In the genomic region with DNA sequence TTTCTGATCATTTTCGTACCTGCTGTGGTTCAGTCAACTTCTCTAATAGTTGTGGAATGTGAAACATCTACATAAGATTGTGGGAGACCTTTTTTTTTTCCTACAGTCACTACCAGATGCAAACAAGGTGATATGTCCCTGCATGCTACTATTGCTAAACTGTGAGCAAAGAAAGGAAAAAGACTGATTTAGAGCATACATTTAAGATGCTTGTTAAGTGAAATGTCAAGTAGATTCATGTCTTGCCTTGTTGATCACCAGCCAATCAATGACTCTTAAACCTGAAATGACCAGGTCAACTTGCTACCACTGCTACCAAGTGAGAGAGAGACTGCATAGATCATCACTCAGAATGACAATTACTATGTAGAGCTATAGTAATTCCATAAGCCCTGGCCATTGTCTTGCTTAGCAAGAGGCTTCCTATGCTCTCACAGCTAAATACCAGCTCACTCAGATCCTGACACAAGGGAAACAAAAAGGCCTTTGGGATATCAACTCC, we compare ENCODE assay signal across 20 cellular contexts.
A peak's percentile ranks its signal among the peaks of the same experiment; 100 is the strongest.
DNase-seq lines count a peak whose midpoint lies in the region; ATAC-seq, FAIRE-seq and TF ChIP-seq lines count a peak whose summit lies in the region.
"Had no signal": no experiment of that assay in that cellular context is flagged by ENCODE, and none has a peak within 500 bp of the region (broad histone marks: within the 10 kb centered on the region; RNA-seq: fewer than 3 reads in every experiment).

No MANE protein-coding gene starts in this region.

- H3K14ac ChIP-seq in H1 (ENCODE audit: insufficient read length), result no peak overlapping the region

- TF ChIP-seq CTCF in mammary epithelial cell (conservative IDR thresholded peaks at IDR 0.05 in 1 of 2, IDR thresholded peaks at IDR 0.05 in 1 of 2; ENCODE audit: extremely low read depth in 1 of 2, insufficient read depth in 1 of 2, low read depth in 1 of 2, low read length in 2 of 2) (no peak), MCF 10A (IDR thresholded peaks at IDR 0.05; ENCODE audit: unreplicated experiment) (no peak), H1 (IDR thresholded peaks at IDR 0.05; ENCODE audit: control extremely low read depth in 1 of 3, insufficient read depth in 1 of 3, low read depth in 1 of 3, low read length in 3 of 3) (no peak), smooth muscle cell (IDR thresholded peaks at IDR 0.05; ENCODE audit: borderline replicate concordance, insufficient read depth, poor library complexity, severe bottlenecking) (no peak)

- peak overlapping the region; percentile 63 for H2AFZ ChIP-seq in mammary epithelial cell (ENCODE audit: low read depth, low read length)
- no peak overlapping the region for H2AFZ ChIP-seq in H1 (ENCODE audit: low read length)
- no peak overlapping the region for H2AFZ ChIP-seq in smooth muscle cell (ENCODE audit: low read depth)

- H2AK5ac ChIP-seq in H1 (ENCODE audit: low read depth, low read length), result no peak overlapping the region

- no peaks in the 10 kb centered on the region for H3F3A ChIP-seq in smooth muscle cell (ENCODE audit: low read depth)

- H3K27ac Mint-ChIP-seq in MCF 10A (ENCODE audit: low read depth, unreplicated experiment), result no peak overlapping the region
- H3K27ac Mint-ChIP-seq: activated CD8-positive, alpha-beta T cell treated with anti-CD3 and anti-CD28 coated beads, Interleukin-2, amount 10 ng/mL, durations not matched to agents 7 days and 5 days; B cell had no signal

- no peak for TF ChIP-seq RAD21 in H1 (IDR thresholded peaks at IDR 0.05 in 1 of 2, conservative IDR thresholded peaks at IDR 0.05 in 1 of 2; ENCODE audit: low read depth in 2 of 2, low read length in 2 of 2)

- no peak for TF ChIP-seq POLR2A in H1 (IDR thresholded peaks at IDR 0.05; ENCODE audit: control extremely low read depth in 1 of 2, low read depth in 2 of 2, low read length in 2 of 2)

- POLR2A ChIA-PET in MCF 10A (lab: Yijun Ruan, JAX) (interaction anchor here (0.7 to 1.9 kb wide), 3 partner anchors 82 to 186 kb away, joined by 3 to 12 read pairs (median 3); a partner anchor contains a TSS), H1 (lab: Charles Lee; ENCODE audit: partially characterized antibody) (interaction anchor here (0.9 to 1.0 kb wide), 2 partner anchors 40 to 82 kb away, joined by 3 to 5 read pairs; no protein-coding TSS in a partner anchor)

- H3K4me1 ChIP-seq in mammary epithelial cell (ENCODE audit: insufficient read depth, low read length), result peaks cover 16% of the 10 kb centered on the region
- peaks cover 0 to 32% (median 14%) of the 10 kb centered on the region in 4 experiments for H3K4me1 ChIP-seq in H1 (replicated peaks in 1 of 4; ENCODE audit: control insufficient read depth in 3 of 4, insufficient read depth in 4 of 4, low read length in 3 of 4)
- peaks cover 53% of the 10 kb centered on the region for H3K4me1 ChIP-seq in iPS-20b (ENCODE audit: insufficient read depth, low read length)
- H3K4me1 ChIP-seq in smooth muscle cell (ENCODE audit: low read depth), result peaks cover 26% of the 10 kb centered on the region
- H3K4me1 ChIP-seq: heart left ventricle, thyroid gland had no signal

- no peak overlapping the region for H2BK120ac ChIP-seq in H1 (replicated peaks; ENCODE audit: low read depth, low read length)

- no peak overlapping the region for H3K4me3 Mint-ChIP-seq in MCF 10A (ENCODE audit: unreplicated experiment)
- H3K4me3 Mint-ChIP-seq: activated CD8-positive, alpha-beta T cell treated with anti-CD3 and anti-CD28 coated beads, Interleukin-2, amount 10 ng/mL, durations not matched to agents 7 days and 5 days; B cell had no signal

- no peaks in the 10 kb centered on the region for H3K36me3 Mint-ChIP-seq in MCF 10A (ENCODE audit: insufficient read depth, unreplicated experiment)

- H4K5ac ChIP-seq in H1 (ENCODE audit: insufficient read length, low read depth, low read length), result peak overlapping the region; percentile 7

- no peaks in the 10 kb centered on the region for H3K27me3 Mint-ChIP-seq in MCF 10A (ENCODE audit: insufficient read depth, unreplicated experiment)

- CTCF ChIA-PET in mammary epithelial cell (lab: Charles Lee; ENCODE audit: low non-redundant PET) (interaction anchor here (0.7 kb wide), 1 partner anchor 10 kb away, joined by 8 read pairs; no protein-coding TSS in a partner anchor), MCF 10A (lab: Yijun Ruan, JAX) (no interaction called here), H1 (lab: Charles Lee; ENCODE audit: partially characterized antibody) (interaction anchor here (1.5 kb wide), 1 partner anchor 10 kb away, joined by 5 read pairs; no protein-coding TSS in a partner anchor)

- peak; percentile 91 for DNase-seq in mammary epithelial cell
- no peak for DNase-seq in MCF 10A (ENCODE audit: unreplicated experiment)
- DNase-seq in H1 (ENCODE audit: low read depth in 1 of 2, low spot score in 2 of 2), result peak in 1 of 2 experiments; percentile 29
- no peak for DNase-seq in smooth muscle cell (lab: John Stamatoyannopoulos, UW; ENCODE audit: unreplicated experiment)
- DNase-seq in SK-N-DZ (ENCODE audit: low spot score), result no peak
- DNase-seq: activated CD8-positive, alpha-beta T cell treated with anti-CD3 and anti-CD28 coated beads, Interleukin-2, amount 10 ng/mL, durations not matched to agents 7 days and 5 days; activated gamma-delta T cell treated with Interleukin-2 at 50 U/mL for 16 hours; heart left ventricle; nucleus accumbens; small intestine; stimulated activated CD4-positive, alpha-beta T cell treated with anti-CD3 and anti-CD28 coated beads, Interleukin-4, amount 100 ng/mL, for 1 hour; stimulated activated naive CD8-positive, alpha-beta T cell treated with anti-CD3 and anti-CD28 coated beads, Interleukin-15, Interleukin-2, amounts not matched to agents 100 U/mL and 50 U/mL, for 24 hours; T-helper 9 cell; thyroid gland had no signal

- no peak overlapping the region for H4K91ac ChIP-seq in H1 (replicated peaks; ENCODE audit: insufficient read length, low read length)

- intact Hi-C loops in mammary epithelial cell (cut with micrococcal nuclease) (loop anchor here (1.0 to 2.0 kb wide), 3 partner anchors 28 to 148 kb away; a partner anchor contains a TSS), MCF 10A (cut with micrococcal nuclease) (no loop called here)

- no peak overlapping the region for H3K4ac ChIP-seq in H1 (replicated peaks; ENCODE audit: insufficient read length, low read depth, low read length)

- no peaks in the 10 kb centered on the region for H3K27me3 ChIP-seq in mammary epithelial cell (ENCODE audit: insufficient read depth, low read length)
- H3K27me3 ChIP-seq in H1 (replicated peaks in 1 of 4; ENCODE audit: control insufficient read depth in 3 of 4, extremely low read depth in 1 of 4, insufficient read depth in 3 of 4, low read length in 3 of 4), result no peaks in the 10 kb centered on the region
- no peaks in the 10 kb centered on the region for H3K27me3 ChIP-seq in iPS-20b (ENCODE audit: insufficient read depth, low read length)
- H3K27me3 ChIP-seq in smooth muscle cell (ENCODE audit: low read depth), result no peaks in the 10 kb centered on the region
- H3K27me3 ChIP-seq: thyroid gland had no signal

- H3K18ac ChIP-seq in H1 (ENCODE audit: extremely low read depth, low read length), result no peak overlapping the region; the same call in 1 of the 2 replicates

- WGBS in mammary epithelial cell (ENCODE audit: low coverage, missing lambda C conversion rate), result 0% methylated on average over 1 of the region's 1 CpG
- 0% methylated on average over 1 of the region's 1 CpG; no CpG with 5 or more reads in 1 of the 2 experiments for WGBS in H1 (ENCODE audit: extremely low coverage in 1 of 2, insufficient coverage in 1 of 2, insufficient read length in 1 of 2, insufficient replicate concordance in 2 of 2, low coverage in 1 of 2, low lambda C conversion rate in 2 of 2, missing lambda C conversion rate in 1 of 2), 2 experiments
- WGBS in smooth muscle cell (ENCODE audit: low lambda C conversion rate), result 34% methylated on average over 1 of the region's 1 CpG

- FAIRE-seq in H1 (lab: Jason Lieb, UNC), result peak; percentile 100
- FAIRE-seq: colon, small intestine had no signal

- peak overlapping the region; percentile 55; the same call in 1 of the 2 replicates for H2BK5ac ChIP-seq in H1 (ENCODE audit: low read depth, low read length)

- H3K4me3 ChIP-seq in mammary epithelial cell (replicated peaks in 1 of 3; ENCODE audit: insufficient read depth in 1 of 3, low read depth in 2 of 3, low read length in 3 of 3) (peak overlapping the region in 1 of 3 experiments; percentile 8), H1 (ENCODE audit: extremely low read depth in 1 of 4, insufficient read depth in 2 of 4, low read depth in 3 of 4, low read length in 4 of 4) (peak overlapping the region in 2 of 4 experiments; percentile 3 to 42; a peak in 1 of 8 replicates), iPS-20b (ENCODE audit: low read length) (peak overlapping the region; percentile 40; the same call in 1 of the 2 replicates), smooth muscle cell (no peak overlapping the region)
- H3K4me3 ChIP-seq: heart left ventricle, thyroid gland had no signal

- peak overlapping the region; percentile 8; the same call in 1 of the 2 replicates for H2BK20ac ChIP-seq in H1 (ENCODE audit: low read length)

- no peak overlapping the region for H3K23ac ChIP-seq in H1 (ENCODE audit: insufficient read length)

- peak in 1 of 2 experiments; percentile 6; a peak in 1 of 3 replicates for TF ChIP-seq EP300 in H1 (IDR thresholded peaks at IDR 0.05; ENCODE audit: borderline replicate concordance in 1 of 2, low read depth in 2 of 2, low read length in 2 of 2)

- H3K79me2 ChIP-seq in mammary epithelial cell (ENCODE audit: insufficient read depth, low read length) (no peaks in the 10 kb centered on the region), H1 (ENCODE audit: control insufficient read depth in 1 of 2, insufficient read depth in 2 of 2, low read length in 2 of 2) (no peaks in the 10 kb centered on the region), smooth muscle cell (ENCODE audit: low read depth) (no peaks in the 10 kb centered on the region)

- peaks cover 10% of the 10 kb centered on the region for H3K4me1 Mint-ChIP-seq in MCF 10A (ENCODE audit: insufficient read depth, unreplicated experiment)
- H3K4me1 Mint-ChIP-seq: B cell had no signal

- H4K20me1 ChIP-seq in mammary epithelial cell (ENCODE audit: insufficient read depth, low read length) (no peaks in the 10 kb centered on the region), H1 (replicated peaks in 1 of 2; ENCODE audit: control insufficient read depth in 1 of 2, insufficient read depth in 2 of 2, low read length in 2 of 2) (no peaks in the 10 kb centered on the region), smooth muscle cell (ENCODE audit: low read depth) (no peaks in the 10 kb centered on the region)

- BruUV-seq in mammary epithelial cell (replicated peaks; lab: Mats Ljungman, UMichigan), result no TSS peak
- BruUV-seq in MCF 10A (replicated peaks; lab: Mats Ljungman, UMichigan), result no TSS peak

- no peaks in the 10 kb centered on the region for H3K23me2 ChIP-seq in H1 (ENCODE audit: low read depth, low read length)

- no peak overlapping the region for H3K9ac ChIP-seq in mammary epithelial cell (ENCODE audit: insufficient read depth, low read length)
- H3K9ac ChIP-seq in H1 (replicated peaks in 1 of 4; ENCODE audit: extremely low read depth in 1 of 4, low read depth in 3 of 4, low read length in 3 of 4), result no peak overlapping the region
- peak overlapping the region; percentile 62 for H3K9ac ChIP-seq in iPS-20b (ENCODE audit: low read depth, low read length)
- no peak overlapping the region for H3K9ac ChIP-seq in smooth muscle cell (ENCODE audit: low read depth)

- dilution Hi-C loops in mammary epithelial cell (cut with HindIII; ENCODE audit: low sequenced_read_pairs), result loop anchor here (5.0 kb wide), 1 partner anchor 81 kb away; no protein-coding TSS in a partner anchor

- H3K4me2 ChIP-seq in mammary epithelial cell (ENCODE audit: insufficient read depth, low read depth, low read length) (peak overlapping the region; percentile 69), H1 (ENCODE audit: insufficient read depth in 1 of 2, low read depth in 2 of 2, low read length in 2 of 2) (peak overlapping the region; percentile 48 to 61), smooth muscle cell (no peak overlapping the region)

- H3K56ac ChIP-seq in H1 (replicated peaks; ENCODE audit: insufficient read length, low read depth, low read length), result no peak overlapping the region

- ATAC-seq in GM19035 (IDR thresholded peaks at IDR 0.05; ENCODE audit: unreplicated experiment), result no peak
- no peak for ATAC-seq in HG02870 (IDR thresholded peaks at IDR 0.05; ENCODE audit: unreplicated experiment)
- ATAC-seq: activated CD4-positive, CD25-positive, alpha-beta regulatory T cell treated with anti-CD3 and anti-CD28 coated beads, Interleukin-2, amount 50 U/mL, for 24 hours; activated CD8-positive, alpha-beta T cell treated with anti-CD3 and anti-CD28 coated beads, Interleukin-2, amount 10 ng/mL, durations not matched to agents 7 days and 5 days; heart left ventricle; stimulated activated naive CD8-positive, alpha-beta T cell treated with anti-CD3 and anti-CD28 coated beads, Interleukin-15, Interleukin-2, amounts not matched to agents 100 U/mL and 50 U/mL, for 24 hours had no signal

- H3K27ac ChIP-seq in mammary epithelial cell (ENCODE audit: insufficient read depth, low read depth, low read length), result peak overlapping the region; percentile 75
- peak overlapping the region; percentile 61; the same call in 1 of the 2 replicates for H3K27ac ChIP-seq in H1 (ENCODE audit: low read depth, low read length)
- peak overlapping the region; percentile 41 for H3K27ac ChIP-seq in iPS-20b (ENCODE audit: low read length)
- no peak overlapping the region for H3K27ac ChIP-seq in smooth muscle cell (ENCODE audit: low read depth)
- H3K27ac ChIP-seq: heart left ventricle, thyroid gland had no signal

- no peak overlapping the region for H2BK15ac ChIP-seq in H1 (ENCODE audit: low read length)

- H2BK12ac ChIP-seq in H1 (ENCODE audit: low read depth, low read length), result peak overlapping the region; percentile 9; the same call in 1 of the 2 replicates

- no peaks in the 10 kb centered on the region for H3K9me3 ChIP-seq in mammary epithelial cell (replicated peaks; ENCODE audit: insufficient read depth, low read length)
- no peaks in the 10 kb centered on the region for H3K9me3 ChIP-seq in H1 (ENCODE audit: insufficient read depth in 2 of 2, low read depth in 1 of 2, low read length in 1 of 2)
- H3K9me3 ChIP-seq in iPS-20b (ENCODE audit: insufficient read depth, low read depth, low read length), result no peaks in the 10 kb centered on the region
- H3K9me3 ChIP-seq in smooth muscle cell (replicated peaks; ENCODE audit: low read depth), result no peaks in the 10 kb centered on the region
- H3K9me3 ChIP-seq: heart left ventricle, thyroid gland had no signal

- H3K36me3 ChIP-seq in mammary epithelial cell (ENCODE audit: insufficient read depth, low read length), result no peaks in the 10 kb centered on the region
- H3K36me3 ChIP-seq in H1 (ENCODE audit: control insufficient read depth in 2 of 4, insufficient read depth in 4 of 4, low read length in 3 of 4), result no peaks in the 10 kb centered on the region
- no peaks in the 10 kb centered on the region for H3K36me3 ChIP-seq in iPS-20b (ENCODE audit: insufficient read depth, low read depth, low read length)
- no peaks in the 10 kb centered on the region for H3K36me3 ChIP-seq in smooth muscle cell (ENCODE audit: low read depth)
- H3K36me3 ChIP-seq: heart left ventricle, thyroid gland had no signal

- H3K79me1 ChIP-seq in H1 (ENCODE audit: low read depth, low read length), result no peaks in the 10 kb centered on the region

- no peaks in the 10 kb centered on the region for H3K9me3 Mint-ChIP-seq in MCF 10A (ENCODE audit: unreplicated experiment)

- in situ Hi-C loops in mammary epithelial cell (cut with MboI; ENCODE audit: low sequenced_read_pairs in 2 of 2), result no loop called here

- no peak overlapping the region for H4K8ac ChIP-seq in H1 (ENCODE audit: extremely low read depth, insufficient read depth, low read length)
